ENCODE assay signal across 8 cellular contexts in genomic region chr5:132387649-132388117, GRCh38. TPM values are rescaled to one million over a fixed set of nuclear protein-coding genes. Genes with fewer than 3 reads are reported as not detected.
DNase-seq lines count a peak whose midpoint lies in the region; ATAC-seq, FAIRE-seq and TF ChIP-seq lines count a peak whose summit lies in the region.

No MANE protein-coding gene starts in this region.

- H3K4me3 ChIP-seq in pancreas: no peak overlapping the region

- ATAC-seq in pancreas (peak; percentile 75 to 87 (median 82)), GM21367 (IDR thresholded peaks at IDR 0.05; ENCODE audit: unreplicated experiment) (no peak), HG02870 (IDR thresholded peaks at IDR 0.05; ENCODE audit: unreplicated experiment) (no peak)

- peak; percentile 69 for FAIRE-seq in pancreas (lab: Jason Lieb, UNC)

- peaks cover 0 to 13% (median 0%) of the 10 kb centered on the region in 3 donors for H3K36me3 ChIP-seq in pancreas

- DNase-seq in H4 (ENCODE audit: low spot score) (peak; percentile 100), SKM-1 treated with dmso at 0.1 percent for 144 hours (lab: John Stamatoyannopoulos, UW; ENCODE audit: unreplicated experiment) (peak; percentile 43), fibroblast of gingiva (ENCODE audit: low read depth) (peak; percentile 83), pancreas (peak in 3 of 6 donors; percentile 44 to 54 (median 53)), mesenteric fat pad (ENCODE audit: low spot score) (no peak), NCI-H146 (lab: John Stamatoyannopoulos, UW) (no peak)

- WGBS in pancreas, 2 donors: 49 to 50% methylated on average over 4 of the region's 4 CpGs

- peaks cover 0 to 33% (median 8%) of the 10 kb centered on the region in 3 donors for H3K4me1 ChIP-seq in pancreas

- TF ChIP-seq CTCF in pancreas (IDR thresholded peaks at IDR 0.05): no peak

- H3K27ac ChIP-seq in pancreas: peak overlapping the region; percentile 46 to 96 (median 80)

- intact Hi-C loops in pancreas (cut with DNase I): loop anchor here in 1 of 3 donors (10.0 kb wide), 1 partner anchor 117 kb away; no protein-coding TSS in a partner anchor

- no peaks in the 10 kb centered on the region for H3K27me3 ChIP-seq in pancreas

- no peaks in the 10 kb centered on the region for H3K9me3 ChIP-seq in pancreas

RNA-seq across cellular contexts. Expression of gene SLC22A5, which starts 18.2 kb away (rescaled TPM):
- 6.9 and 9.6 TPM in 2 replicates for total RNA-seq in H4 (2014; rRNA removed; shearing (Covaris generic))
- total RNA-seq in pancreas: 10 to 100 TPM in 2 of 6 donors, 1 to 10 TPM in 4; 5.5 to 13.1 (median 7.8) TPM
- 10 to 100 TPM in 1 of 2 donors, 1 to 10 TPM in 1; 7.1 to 12.2 TPM for polyA plus RNA-seq in pancreas
- 20.6 TPM for total RNA-seq in mesenteric fat pad

Comparison
In these comparisons a context has a peak if more than half of its experiments do, and no peak if none do; other contexts are left out.
1. DNase-seq: peak in H4 (single experiment), SKM-1 treated with dmso at 0.1 percent for 144 hours (single experiment) and fibroblast of gingiva (single experiment); none in mesenteric fat pad (single experiment) and NCI-H146 (single experiment).
2. ATAC-seq: peak in pancreas (4 of 4); none in GM21367 (single experiment) and HG02870 (single experiment).